In the genomic region with DNA sequence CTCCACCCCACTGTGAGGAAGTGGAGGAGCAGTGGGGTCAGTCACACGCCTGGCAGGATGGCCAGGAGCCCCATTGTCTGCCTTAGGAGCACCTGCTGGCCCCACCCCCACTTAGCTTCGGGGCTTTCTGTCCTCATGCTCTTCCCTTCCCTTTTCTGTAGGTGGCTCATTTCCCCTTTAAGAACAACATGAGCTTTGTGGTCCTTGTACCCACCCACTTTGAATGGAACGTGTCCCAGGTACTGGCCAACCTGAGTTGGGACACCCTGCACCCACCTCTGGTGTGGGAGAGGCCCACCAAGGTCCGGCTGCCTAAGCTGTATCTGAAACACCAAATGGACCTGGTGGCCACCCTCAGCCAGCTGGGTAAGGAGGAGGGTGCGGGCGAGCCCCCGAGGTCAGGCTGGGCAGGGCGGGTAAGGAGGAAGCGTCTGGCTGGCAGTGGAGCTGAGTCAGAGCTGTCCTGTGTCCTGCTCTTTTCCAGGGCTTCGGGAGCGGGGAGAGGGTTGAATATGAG, we compare ENCODE assay signal across 8 cellular contexts. TPM values are rescaled to one million over a fixed set of nuclear protein-coding genes. Genes with fewer than 3 reads are reported as not detected.
DNase-seq lines count a peak whose midpoint lies in the region; FAIRE-seq and TF ChIP-seq lines count a peak whose summit lies in the region.

No MANE protein-coding gene starts in this region.

- BruUV-seq in endothelial cell of umbilical vein (replicated peaks; lab: Mats Ljungman, UMichigan) = no TSS peak

- CTCF ChIA-PET in endothelial cell of umbilical vein (lab: Charles Lee) = interaction anchor here (1.0 to 2.0 kb wide), 5 partner anchors 9 to 31 kb away, joined by 3 to 10 read pairs (median 5); a partner anchor contains a TSS

- no peaks in the 10 kb centered on the region for H3K36me3 Mint-ChIP-seq in osteocyte (ENCODE audit: unreplicated experiment)
- H3K36me3 Mint-ChIP-seq in activated T-helper 2 cell treated with anti-CD3 and anti-CD28 coated beads, Interferon-gamma antibody, Interleukin-2, Interleukin-4, amounts not matched to agents 10 μg/mL and 5 μg/mL and 100 μg/mL, durations not matched to agents 14 hours and 24 hours and 36 hours (ENCODE audit: low read depth) = no peaks in the 10 kb centered on the region

- no peaks in the 10 kb centered on the region for H3K27me3 Mint-ChIP-seq in osteocyte (ENCODE audit: unreplicated experiment)
- peaks cover 2% of the 10 kb centered on the region for H3K27me3 Mint-ChIP-seq in activated T-helper 2 cell treated with anti-CD3 and anti-CD28 coated beads, Interferon-gamma antibody, Interleukin-2, Interleukin-4, amounts not matched to agents 10 μg/mL and 5 μg/mL and 100 μg/mL, durations not matched to agents 14 hours and 24 hours and 36 hours (ENCODE audit: low read depth)

- no peak for TF ChIP-seq POLR2A in endothelial cell of umbilical vein (IDR thresholded peaks at IDR 0.05; ENCODE audit: low read depth, low read length)

- no peaks in the 10 kb centered on the region for H3K36me3 ChIP-seq in endothelial cell of umbilical vein (ENCODE audit: control insufficient read depth in 2 of 2, extremely low read depth in 1 of 2, insufficient read depth in 2 of 2, low read length in 2 of 2)
- H3K36me3 ChIP-seq in hepatocyte (replicated peaks; ENCODE audit: insufficient read depth, low read depth) = no peaks in the 10 kb centered on the region
- no peaks in the 10 kb centered on the region for H3K36me3 ChIP-seq in brain microvascular endothelial cell (replicated peaks)

- H3K9ac ChIP-seq in endothelial cell of umbilical vein (replicated peaks; ENCODE audit: extremely low read depth, insufficient read depth, low read length) = no peak overlapping the region

- no peaks in the 10 kb centered on the region for H3K9me3 Mint-ChIP-seq in osteocyte (ENCODE audit: unreplicated experiment)
- H3K9me3 Mint-ChIP-seq in activated T-helper 2 cell treated with anti-CD3 and anti-CD28 coated beads, Interferon-gamma antibody, Interleukin-2, Interleukin-4, amounts not matched to agents 10 μg/mL and 5 μg/mL and 100 μg/mL, durations not matched to agents 14 hours and 24 hours and 36 hours = no peaks in the 10 kb centered on the region

- H3K4me1 Mint-ChIP-seq in osteocyte (ENCODE audit: unreplicated experiment) = peaks cover 36% of the 10 kb centered on the region
- no peaks in the 10 kb centered on the region for H3K4me1 Mint-ChIP-seq in activated T-helper 2 cell treated with anti-CD3 and anti-CD28 coated beads, Interferon-gamma antibody, Interleukin-2, Interleukin-4, amounts not matched to agents 10 μg/mL and 5 μg/mL and 100 μg/mL, durations not matched to agents 14 hours and 24 hours and 36 hours (ENCODE audit: low read depth)

- H3K4me3 ChIP-seq in endothelial cell of umbilical vein (replicated peaks in 1 of 3; ENCODE audit: insufficient read depth in 1 of 3, low read depth in 1 of 3, low read length in 3 of 3) (no peak overlapping the region), hepatocyte (no peak overlapping the region), brain microvascular endothelial cell (ENCODE audit: low read depth, low read length) (no peak overlapping the region)

- 69% methylated on average over 11 of the region's 11 CpGs for WGBS in hepatocyte (ENCODE audit: low lambda C conversion rate, missing lambda C conversion rate)

- dilution Hi-C loops in endothelial cell of umbilical vein (cut with MboI; ENCODE audit: extremely low pct_ligation_motif_present, low sequenced_read_pairs) = no loop called here

- H4K20me1 ChIP-seq in endothelial cell of umbilical vein (replicated peaks; ENCODE audit: control insufficient read depth, extremely low read depth, insufficient read depth, low read length) (no peaks in the 10 kb centered on the region), hepatocyte (ENCODE audit: insufficient read depth, poor library complexity, severe bottlenecking) (no peaks in the 10 kb centered on the region)

- peak overlapping the region; percentile 19 for H2AFZ ChIP-seq in endothelial cell of umbilical vein (ENCODE audit: low read depth, low read length)
- no peak overlapping the region for H2AFZ ChIP-seq in hepatocyte

- peak overlapping the region; percentile 57 for H3K27ac Mint-ChIP-seq in osteocyte (ENCODE audit: unreplicated experiment)
- H3K27ac Mint-ChIP-seq in activated T-helper 2 cell treated with anti-CD3 and anti-CD28 coated beads, Interferon-gamma antibody, Interleukin-2, Interleukin-4, amounts not matched to agents 10 μg/mL and 5 μg/mL and 100 μg/mL, durations not matched to agents 14 hours and 24 hours and 36 hours = no peak overlapping the region

- no peaks in the 10 kb centered on the region for H3K27me3 ChIP-seq in endothelial cell of umbilical vein (ENCODE audit: control insufficient read depth in 2 of 2, insufficient read depth in 2 of 2, low read length in 2 of 2)
- H3K27me3 ChIP-seq in hepatocyte = no peaks in the 10 kb centered on the region
- H3K27me3 ChIP-seq in brain microvascular endothelial cell (replicated peaks) = no peaks in the 10 kb centered on the region

- H3K4me1 ChIP-seq in endothelial cell of umbilical vein (ENCODE audit: control insufficient read depth, extremely low read depth, insufficient read depth, low read length) (peaks cover 4% of the 10 kb centered on the region), hepatocyte (ENCODE audit: insufficient read depth) (peaks cover under 1% of the 10 kb centered on the region)

- H3K4me3 Mint-ChIP-seq in osteocyte (ENCODE audit: unreplicated experiment) = no peak overlapping the region
- H3K4me3 Mint-ChIP-seq in activated T-helper 2 cell treated with anti-CD3 and anti-CD28 coated beads, Interferon-gamma antibody, Interleukin-2, Interleukin-4, amounts not matched to agents 10 μg/mL and 5 μg/mL and 100 μg/mL, durations not matched to agents 14 hours and 24 hours and 36 hours (ENCODE audit: low read depth) = no peak overlapping the region

- no peaks in the 10 kb centered on the region for H3K9me2 ChIP-seq in hepatocyte (replicated peaks; ENCODE audit: insufficient read depth)

- H3K27ac ChIP-seq in endothelial cell of umbilical vein (ENCODE audit: insufficient read depth, low read depth, low read length) (no peak overlapping the region), hepatocyte (no peak overlapping the region), brain microvascular endothelial cell (no peak overlapping the region)

- POLR2A ChIA-PET in endothelial cell of umbilical vein (lab: Charles Lee) = no interaction called here

- no peaks in the 10 kb centered on the region for H3K9me1 ChIP-seq in endothelial cell of umbilical vein (replicated peaks; ENCODE audit: control insufficient read depth, extremely low read depth, insufficient read depth, low read length)

- FAIRE-seq in endothelial cell of umbilical vein (lab: Jason Lieb, UNC) (no peak), GM19239 (lab: Jason Lieb, UNC) (no peak)

- peak; percentile 25 for DNase-seq in ELR (ENCODE audit: low read depth)
- peak; percentile 75 for DNase-seq in NCI-H69 (lab: John Stamatoyannopoulos, UW)
- no peak for DNase-seq in endothelial cell of umbilical vein (ENCODE audit: low read depth, low spot score)
- DNase-seq in osteocyte (ENCODE audit: extremely low spot score, unreplicated experiment) = no peak
- no peak for DNase-seq in hepatocyte (ENCODE audit: low spot score)
- DNase-seq in activated T-helper 2 cell treated with anti-CD3 and anti-CD28 coated beads, Interferon-gamma antibody, Interleukin-2, Interleukin-4, amounts not matched to agents 10 μg/mL and 5 μg/mL and 100 μg/mL, durations not matched to agents 14 hours and 24 hours and 36 hours (ENCODE audit: low spot score) = no peak
- no peak for DNase-seq in GM19239 (ENCODE audit: insufficient read length, low spot score)
- no peak for DNase-seq in brain microvascular endothelial cell

- in situ Hi-C loops in brain microvascular endothelial cell (cut with HindIII; ENCODE audit: low pct_ligation_motif_present, low sequenced_read_pairs) = no loop called here

- no peaks in the 10 kb centered on the region for H3K79me2 ChIP-seq in endothelial cell of umbilical vein (ENCODE audit: control insufficient read depth, insufficient read depth, low read length)
- H3K79me2 ChIP-seq in hepatocyte = no peaks in the 10 kb centered on the region

- TF ChIP-seq CTCF in endothelial cell of umbilical vein (IDR thresholded peaks at IDR 0.05; ENCODE audit: extremely low read depth in 1 of 2, insufficient read depth in 1 of 2, low read depth in 1 of 2, low read length in 2 of 2) (no peak), osteocyte (IDR thresholded peaks at IDR 0.05) (no peak), hepatocyte (IDR thresholded peaks at IDR 0.05; ENCODE audit: poor library complexity) (no peak), brain microvascular endothelial cell (IDR thresholded peaks at IDR 0.05; ENCODE audit: low read depth, low read length, missing control alignments) (no peak)

- H3K9me3 ChIP-seq in endothelial cell of umbilical vein (replicated peaks; ENCODE audit: control insufficient read depth, insufficient read depth, low read length) (no peaks in the 10 kb centered on the region), hepatocyte (ENCODE audit: low read depth) (no peaks in the 10 kb centered on the region)

- H3K4me2 ChIP-seq in endothelial cell of umbilical vein (ENCODE audit: insufficient read depth, low read length) = no peak overlapping the region
- H3K4me2 ChIP-seq in hepatocyte = no peak overlapping the region

- intact Hi-C loops in endothelial cell of umbilical vein (cut with micrococcal nuclease) = no loop called here
- intact Hi-C loops in activated T-helper 2 cell treated with anti-CD3 and anti-CD28 coated beads, Interferon-gamma antibody, Interleukin-2, Interleukin-4, amounts not matched to agents 10 μg/mL and 5 μg/mL and 100 μg/mL, durations not matched to agents 14 hours and 24 hours and 36 hours (cut with micrococcal nuclease) = no loop called here

RNA-seq across cellular contexts. Expression of a gene that starts 9.4 kb away (rescaled TPM):
- not detected in 2 replicates for total RNA-seq in endothelial cell of umbilical vein
- polyA plus RNA-seq in endothelial cell of umbilical vein = not detected in 2 replicates
- polyA plus RNA-seq in endothelial cell of umbilical vein (2011; cell fraction: cytosol; rRNA removed) = not detected in 2 replicates
- not detected in 2 replicates for polyA plus RNA-seq in endothelial cell of umbilical vein (2011; cell fraction: nucleus; rRNA removed)
- polyA plus RNA-seq in endothelial cell of umbilical vein (2012) = 0.85 and 0.87 TPM in 2 replicates
- polyA minus RNA-seq in endothelial cell of umbilical vein = 1.6 and 3.4 TPM in 2 replicates
- not detected for polyA minus RNA-seq in endothelial cell of umbilical vein (2011; cell fraction: cytosol; rRNA and poly(A)+ RNA removed)
- not detected in 2 replicates for polyA minus RNA-seq in endothelial cell of umbilical vein (2011; cell fraction: nucleus; rRNA and poly(A)+ RNA removed)
- total RNA-seq in osteocyte = 164 and 175 TPM in 2 replicates
- total RNA-seq in hepatocyte = 1,201 and 1,404 TPM in 2 replicates
- polyA plus RNA-seq in hepatocyte = 739 and 774 TPM in 2 replicates
- total RNA-seq in activated T-helper 2 cell treated with anti-CD3 and anti-CD28 coated beads, Interferon-gamma antibody, Interleukin-2, Interleukin-4, amounts not matched to agents 10 μg/mL and 5 μg/mL and 100 μg/mL, durations not matched to agents 14 hours and 24 hours and 36 hours = not detected in 2 replicates

RNA-seq across cellular contexts. Expression of a gene that starts 9.8 kb away (rescaled TPM):
- 0.30 TPM in 1 of 2 replicates, not detected in the other for total RNA-seq in endothelial cell of umbilical vein
- polyA plus RNA-seq in endothelial cell of umbilical vein = 0.03 and 0.14 TPM in 2 replicates
- polyA plus RNA-seq in endothelial cell of umbilical vein (2011; cell fraction: cytosol; rRNA removed) = 0.06 and 0.09 TPM in 2 replicates
- polyA plus RNA-seq in endothelial cell of umbilical vein (2011; cell fraction: nucleus; rRNA removed) = 0.11 and 0.21 TPM in 2 replicates
- 0.12 TPM in 1 of 2 replicates, not detected in the other for polyA plus RNA-seq in endothelial cell of umbilical vein (2012)
- 0.15 TPM in 1 of 2 replicates, not detected in the other for polyA minus RNA-seq in endothelial cell of umbilical vein
- 1.5 TPM for polyA minus RNA-seq in endothelial cell of umbilical vein (2011; cell fraction: cytosol; rRNA and poly(A)+ RNA removed)
- polyA minus RNA-seq in endothelial cell of umbilical vein (2011; cell fraction: nucleus; rRNA and poly(A)+ RNA removed) = not detected in 2 replicates
- total RNA-seq in osteocyte = 0.38 and 0.50 TPM in 2 replicates
- total RNA-seq in hepatocyte = 127 and 140 TPM in 2 replicates
- polyA plus RNA-seq in hepatocyte = 127 and 164 TPM in 2 replicates
- 0.14 TPM in 1 of 2 replicates, not detected in the other for total RNA-seq in activated T-helper 2 cell treated with anti-CD3 and anti-CD28 coated beads, Interferon-gamma antibody, Interleukin-2, Interleukin-4, amounts not matched to agents 10 μg/mL and 5 μg/mL and 100 μg/mL, durations not matched to agents 14 hours and 24 hours and 36 hours

RNA-seq across cellular contexts. Expression of a gene that starts 28.0 kb away (rescaled TPM):
- 16.5 and 17.3 TPM in 2 replicates for total RNA-seq in endothelial cell of umbilical vein
- 10.4 and 12.1 TPM in 2 replicates for polyA plus RNA-seq in endothelial cell of umbilical vein
- 5.0 and 7.6 TPM in 2 replicates for polyA plus RNA-seq in endothelial cell of umbilical vein (2011; cell fraction: cytosol; rRNA removed)
- 18.5 and 22.3 TPM in 2 replicates for polyA plus RNA-seq in endothelial cell of umbilical vein (2011; cell fraction: nucleus; rRNA removed)
- polyA plus RNA-seq in endothelial cell of umbilical vein (2012) = 10.1 and 11.7 TPM in 2 replicates
- 10.2 and 10.9 TPM in 2 replicates for polyA minus RNA-seq in endothelial cell of umbilical vein
- polyA minus RNA-seq in endothelial cell of umbilical vein (2011; cell fraction: cytosol; rRNA and poly(A)+ RNA removed) = 12.5 TPM
- polyA minus RNA-seq in endothelial cell of umbilical vein (2011; cell fraction: nucleus; rRNA and poly(A)+ RNA removed) = 9.7 and 18.8 TPM in 2 replicates
- 30.8 and 33.3 TPM in 2 replicates for total RNA-seq in osteocyte
- total RNA-seq in hepatocyte = 16.9 and 24.4 TPM in 2 replicates
- polyA plus RNA-seq in hepatocyte = 24.0 and 27.6 TPM in 2 replicates
- 16.9 and 17.3 TPM in 2 replicates for total RNA-seq in activated T-helper 2 cell treated with anti-CD3 and anti-CD28 coated beads, Interferon-gamma antibody, Interleukin-2, Interleukin-4, amounts not matched to agents 10 μg/mL and 5 μg/mL and 100 μg/mL, durations not matched to agents 14 hours and 24 hours and 36 hours

RNA-seq across cellular contexts. Expression of a gene that starts 42.3 kb away (rescaled TPM):
- total RNA-seq in endothelial cell of umbilical vein (1.7 and 2.1 TPM in 2 replicates), osteocyte (4.2 and 4.7 TPM in 2 replicates), hepatocyte (4.5 and 4.9 TPM in 2 replicates)
- polyA plus RNA-seq in endothelial cell of umbilical vein (0.72 TPM in 2 replicates), hepatocyte (2.0 and 3.0 TPM in 2 replicates)
- polyA plus RNA-seq in endothelial cell of umbilical vein (2011; cell fraction: cytosol; rRNA removed) = 0.75 and 0.83 TPM in 2 replicates
- polyA plus RNA-seq in endothelial cell of umbilical vein (2011; cell fraction: nucleus; rRNA removed) = 0.70 and 0.83 TPM in 2 replicates
- polyA plus RNA-seq in endothelial cell of umbilical vein (2012) = 1.6 and 2.4 TPM in 2 replicates
- polyA minus RNA-seq in endothelial cell of umbilical vein = 0.98 and 1.0 TPM in 2 replicates
- polyA minus RNA-seq in endothelial cell of umbilical vein (2011; cell fraction: cytosol; rRNA and poly(A)+ RNA removed) = 1.6 TPM
- 0.24 and 0.38 TPM in 2 replicates for polyA minus RNA-seq in endothelial cell of umbilical vein (2011; cell fraction: nucleus; rRNA and poly(A)+ RNA removed)
- total RNA-seq in activated T-helper 2 cell treated with anti-CD3 and anti-CD28 coated beads, Interferon-gamma antibody, Interleukin-2, Interleukin-4, amounts not matched to agents 10 μg/mL and 5 μg/mL and 100 μg/mL, durations not matched to agents 14 hours and 24 hours and 36 hours = 0.09 and 0.30 TPM in 2 replicates

Comparison
In these comparisons a context has a peak if more than half of its experiments do, and no peak if none do; other contexts are left out.
1. DNase-seq: peak in ELR (single experiment) and NCI-H69 (single experiment); none in endothelial cell of umbilical vein (single experiment), osteocyte (single experiment), hepatocyte (single experiment), activated T-helper 2 cell treated with anti-CD3 and anti-CD28 coated beads, Interferon-gamma antibody, Interleukin-2, Interleukin-4, amounts not matched to agents 10 μg/mL and 5 μg/mL and 100 μg/mL, durations not matched to agents 14 hours and 24 hours and 36 hours (single experiment), GM19239 (single experiment) and brain microvascular endothelial cell (single experiment).
2. RNA of a gene that starts 9.4 kb away (total RNA-seq): 1,201 to 1,404 TPM in hepatocyte and 164 to 175 TPM in osteocyte; not detected in endothelial cell of umbilical vein and not detected in activated T-helper 2 cell treated with anti-CD3 and anti-CD28 coated beads, Interferon-gamma antibody, Interleukin-2, Interleukin-4, amounts not matched to agents 10 μg/mL and 5 μg/mL and 100 μg/mL, durations not matched to agents 14 hours and 24 hours and 36 hours; every median in the first group is over 100 times any median in the second.
3. RNA of a gene that starts 9.8 kb away (total RNA-seq): 127 to 140 TPM in hepatocyte; 0.38 to 0.50 TPM in osteocyte, 0.30 TPM in endothelial cell of umbilical vein and 0.14 TPM in activated T-helper 2 cell treated with anti-CD3 and anti-CD28 coated beads, Interferon-gamma antibody, Interleukin-2, Interleukin-4, amounts not matched to agents 10 μg/mL and 5 μg/mL and 100 μg/mL, durations not matched to agents 14 hours and 24 hours and 36 hours; every median in the first group is over 10 times any median in the second.